In the genomic region with DNA sequence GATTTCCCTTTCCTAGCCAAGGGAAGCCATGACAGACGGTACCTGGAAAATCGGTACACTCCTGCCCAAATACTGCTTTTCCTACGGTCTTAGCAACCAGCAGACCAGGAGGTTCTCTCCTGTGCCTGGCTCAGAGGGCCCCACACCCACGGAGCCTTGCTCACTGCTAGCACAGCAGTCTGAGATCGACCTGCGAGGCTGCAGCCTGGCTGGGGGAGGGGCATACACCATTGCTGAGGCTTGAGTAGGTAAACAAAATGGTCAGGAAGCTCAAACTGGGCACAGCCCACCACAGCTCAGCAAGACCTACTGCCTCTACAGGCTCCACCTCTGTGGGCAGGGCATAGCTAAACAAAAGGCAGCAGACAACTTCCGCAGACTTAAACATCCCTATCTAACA, we compare ENCODE assay signal across 20 cellular contexts. TPM values are rescaled to one million over a fixed set of nuclear protein-coding genes. Genes with fewer than 3 reads are reported as not detected.
DNase-seq lines count a peak whose midpoint lies in the region; ATAC-seq, FAIRE-seq and TF ChIP-seq lines count a peak whose summit lies in the region.
"Had no signal": no experiment of that assay in that cellular context is flagged by ENCODE, and none has a peak within 500 bp of the region (broad histone marks: within the 10 kb centered on the region; RNA-seq: fewer than 3 reads in every experiment).

No MANE protein-coding gene starts in this region.

- H4K8ac ChIP-seq in H9 (replicated peaks; ENCODE audit: insufficient read length, low read depth, low read length) (no peak overlapping the region), H1 (ENCODE audit: extremely low read depth, insufficient read depth, low read length) (no peak overlapping the region)

- H3K79me1 ChIP-seq in H9 (ENCODE audit: insufficient read depth, low read depth, low read length, poor library complexity, severe bottlenecking) (no peaks in the 10 kb centered on the region), H1 (ENCODE audit: low read depth, low read length) (no peaks in the 10 kb centered on the region)

- no peak overlapping the region for H3T11ph ChIP-seq in H9 (ENCODE audit: low read length)

- peak; percentile 40 for DNase-seq in NCI-H748 (lab: John Stamatoyannopoulos, UW; ENCODE audit: unreplicated experiment)
- DNase-seq in NCI-H748 treated with DMSO at 0.1 percent for 48 hours (lab: John Stamatoyannopoulos, UW), result no peak
- DNase-seq in H9, result peak; percentile 76
- no peak for DNase-seq in H1 (ENCODE audit: low read depth in 1 of 2, low spot score in 2 of 2)
- DNase-seq in kidney, result peak; percentile 45
- DNase-seq in activated CD4-positive, alpha-beta T cell treated with anti-CD3 and anti-CD28 coated beads, Interleukin-2, amount 10 ng/mL, durations not matched to agents 24 days and 14 days, result no peak
- DNase-seq in DMS114 treated with DMSO at 0.1 percent for 48 hours (lab: John Stamatoyannopoulos, UW; ENCODE audit: unreplicated experiment), result no peak
- DNase-seq: CD8-positive, alpha-beta T cell; COR-L47; DND-41; GF-D8; GOT3 had no signal

- CTCF ChIA-PET in H1 (lab: Charles Lee; ENCODE audit: partially characterized antibody), result interaction anchor here (0.6 to 2.2 kb wide), 10 partner anchors 10 to 612 kb away, joined by 3 to 11 read pairs (median 3); no protein-coding TSS in a partner anchor

- H3K79me2 ChIP-seq in H9 (ENCODE audit: insufficient read depth, low read length) (no peaks in the 10 kb centered on the region), H1 (ENCODE audit: control insufficient read depth in 1 of 2, insufficient read depth in 2 of 2, low read length in 2 of 2) (no peaks in the 10 kb centered on the region)

- no peak for TF ChIP-seq POLR2A in H1 (IDR thresholded peaks at IDR 0.05; ENCODE audit: control extremely low read depth in 1 of 2, low read depth in 2 of 2, low read length in 2 of 2)

- no CpG with 5 or more reads among the region's 7 CpGs for WGBS in H9 (ENCODE audit: extremely low coverage, insufficient read length, low lambda C conversion rate)
- 89% methylated on average over 7 of the region's 7 CpGs; no CpG with 5 or more reads in 1 of the 2 experiments for WGBS in H1 (ENCODE audit: extremely low coverage in 1 of 2, insufficient coverage in 1 of 2, insufficient read length in 1 of 2, insufficient replicate concordance in 2 of 2, low coverage in 1 of 2, low lambda C conversion rate in 2 of 2, missing lambda C conversion rate in 1 of 2), 2 experiments

- H3K27me3 ChIP-seq in H9 (ENCODE audit: insufficient read depth, low read length) (no peaks in the 10 kb centered on the region), H1 (replicated peaks in 1 of 4; ENCODE audit: control insufficient read depth in 3 of 4, extremely low read depth in 1 of 4, insufficient read depth in 3 of 4, low read length in 3 of 4) (no peaks in the 10 kb centered on the region)

- H3K23me2 ChIP-seq in H9 (ENCODE audit: insufficient read length, low read depth, low read length, poor library complexity, severe bottlenecking) (no peaks in the 10 kb centered on the region), H1 (ENCODE audit: low read depth, low read length) (no peaks in the 10 kb centered on the region)

- POLR2A ChIA-PET in H1 (lab: Charles Lee; ENCODE audit: partially characterized antibody), result interaction anchor here (1.7 kb wide), 1 partner anchor 18 kb away, joined by 4 read pairs; no protein-coding TSS in a partner anchor

- H3K36me3 Mint-ChIP-seq in H9 (ENCODE audit: insufficient read depth in 1 of 3, low read depth in 3 of 3), result peaks cover 0 to 4% (median 0%) of the 10 kb centered on the region in 3 experiments; a peak in 2 of 7 replicates
- H3K36me3 Mint-ChIP-seq in activated CD4-positive, alpha-beta T cell treated with anti-CD3 and anti-CD28 coated beads, Interleukin-2, amount 10 ng/mL, durations not matched to agents 24 days and 14 days (ENCODE audit: low read depth), result no peaks in the 10 kb centered on the region
- H3K36me3 Mint-ChIP-seq: CD14-positive monocyte; CD8-positive, alpha-beta T cell had no signal

- H2BK120ac ChIP-seq in H9 (ENCODE audit: low read depth, low read length, poor library complexity, severe bottlenecking) (no peak overlapping the region), H1 (replicated peaks; ENCODE audit: low read depth, low read length) (no peak overlapping the region)

- H3K4me1 Mint-ChIP-seq in H9, result peaks cover 2 to 11% of the 10 kb centered on the region in 2 experiments; a peak in 3 of 4 replicates
- H3K4me1 Mint-ChIP-seq in activated CD4-positive, alpha-beta T cell treated with anti-CD3 and anti-CD28 coated beads, Interleukin-2, amount 10 ng/mL, durations not matched to agents 24 days and 14 days, result no peaks in the 10 kb centered on the region

- no peak overlapping the region for H4K91ac ChIP-seq in H9 (ENCODE audit: insufficient read length, low read depth, low read length)
- H4K91ac ChIP-seq in H1 (replicated peaks; ENCODE audit: insufficient read length, low read length), result no peak overlapping the region

- no peak overlapping the region for H3K27ac Mint-ChIP-seq in H9
- H3K27ac Mint-ChIP-seq in activated CD4-positive, alpha-beta T cell treated with anti-CD3 and anti-CD28 coated beads, Interleukin-2, amount 10 ng/mL, durations not matched to agents 24 days and 14 days, result no peak overlapping the region
- H3K27ac Mint-ChIP-seq: CD14-positive monocyte; CD8-positive, alpha-beta T cell had no signal

- H3K4ac ChIP-seq in H9 (ENCODE audit: low read depth, low read length) (no peak overlapping the region), H1 (replicated peaks; ENCODE audit: insufficient read length, low read depth, low read length) (no peak overlapping the region)

- TF ChIP-seq EP300 in H1 (IDR thresholded peaks at IDR 0.05; ENCODE audit: borderline replicate concordance in 1 of 2, low read depth in 2 of 2, low read length in 2 of 2), result no peak

- no peak for TF ChIP-seq RAD21 in H1 (IDR thresholded peaks at IDR 0.05 in 1 of 2, conservative IDR thresholded peaks at IDR 0.05 in 1 of 2; ENCODE audit: low read depth in 2 of 2, low read length in 2 of 2)

- no peak overlapping the region for H3K4me2 ChIP-seq in H9 (ENCODE audit: insufficient read depth, insufficient read length, low read length)
- no peak overlapping the region for H3K4me2 ChIP-seq in H1 (ENCODE audit: insufficient read depth in 1 of 2, low read depth in 2 of 2, low read length in 2 of 2)

- H2BK15ac ChIP-seq in H9 (ENCODE audit: low read depth, low read length) (no peak overlapping the region), H1 (ENCODE audit: low read length) (0 out of 2 replicates have a peak overlapping the region, but pooled peaks have one; percentile 29)

- H3K27me3 Mint-ChIP-seq in H9 (ENCODE audit: low read depth), result peaks cover 51% of the 10 kb centered on the region
- H3K27me3 Mint-ChIP-seq in activated CD4-positive, alpha-beta T cell treated with anti-CD3 and anti-CD28 coated beads, Interleukin-2, amount 10 ng/mL, durations not matched to agents 24 days and 14 days, result peaks cover 12% of the 10 kb centered on the region

- FAIRE-seq in H1 (lab: Jason Lieb, UNC) (no peak), kidney (lab: Jason Lieb, UNC) (no peak)
- FAIRE-seq: D721Med had no signal

- intact Hi-C loops in kidney (cut with DNase I), result no loop called here
- intact Hi-C loops in activated CD4-positive, alpha-beta T cell treated with anti-CD3 and anti-CD28 coated beads, Interleukin-2, amount 10 ng/mL, durations not matched to agents 24 days and 14 days (cut with micrococcal nuclease), result no loop called here

- no peak overlapping the region for H3K4me3 Mint-ChIP-seq in H9
- no peak overlapping the region for H3K4me3 Mint-ChIP-seq in activated CD4-positive, alpha-beta T cell treated with anti-CD3 and anti-CD28 coated beads, Interleukin-2, amount 10 ng/mL, durations not matched to agents 24 days and 14 days
- H3K4me3 Mint-ChIP-seq: CD8-positive, alpha-beta T cell had no signal

- H2AK5ac ChIP-seq in H9 (ENCODE audit: insufficient read length, low read length) (no peak overlapping the region), H1 (ENCODE audit: low read depth, low read length) (no peak overlapping the region)

- H3K9me3 ChIP-seq in H9 (ENCODE audit: control insufficient read depth, low read depth, low read length), result no peaks in the 10 kb centered on the region
- H3K9me3 ChIP-seq in H1 (ENCODE audit: insufficient read depth in 2 of 2, low read depth in 1 of 2, low read length in 1 of 2), result no peaks in the 10 kb centered on the region; a peak in 2 of 4 replicates
- no peaks in the 10 kb centered on the region for H3K9me3 ChIP-seq in kidney (ENCODE audit: control insufficient read depth in 1 of 2, low read length in 2 of 2)

- H3K4me1 ChIP-seq in H9 (ENCODE audit: insufficient read depth, low read length), result no peaks in the 10 kb centered on the region
- H3K4me1 ChIP-seq in H1 (replicated peaks in 1 of 4; ENCODE audit: control insufficient read depth in 3 of 4, insufficient read depth in 4 of 4, low read length in 3 of 4), result no peaks in the 10 kb centered on the region; a peak in 1 of 7 replicates
- H3K4me1 ChIP-seq in kidney (ENCODE audit: control insufficient read depth in 1 of 2, insufficient read depth in 1 of 2, low read depth in 1 of 2, low read length in 2 of 2), result no peaks in the 10 kb centered on the region

- H4K20me1 ChIP-seq in H9 (ENCODE audit: control insufficient read depth, insufficient read depth, insufficient read length) (no peaks in the 10 kb centered on the region), H1 (replicated peaks in 1 of 2; ENCODE audit: control insufficient read depth in 1 of 2, insufficient read depth in 2 of 2, low read length in 2 of 2) (no peaks in the 10 kb centered on the region)

- H3K14ac ChIP-seq in H9 (ENCODE audit: insufficient read depth, low read length) (peak overlapping the region; percentile 68), H1 (ENCODE audit: insufficient read length) (no peak overlapping the region)

- H3K4me3 ChIP-seq in H1 (ENCODE audit: extremely low read depth in 1 of 4, insufficient read depth in 2 of 4, low read depth in 3 of 4, low read length in 4 of 4) (no peak overlapping the region), kidney (ENCODE audit: low read length in 2 of 2) (no peak overlapping the region)

- H3K9ac ChIP-seq in H9 (ENCODE audit: extremely low read depth, insufficient read length, low read length), result no peak overlapping the region
- no peak overlapping the region for H3K9ac ChIP-seq in H1 (replicated peaks in 1 of 4; ENCODE audit: extremely low read depth in 1 of 4, low read depth in 3 of 4, low read length in 3 of 4)
- H3K9ac ChIP-seq in kidney (ENCODE audit: low read length in 2 of 2), result no peak overlapping the region

- H3K27ac ChIP-seq in H9 (ENCODE audit: insufficient read length, low read depth, low read length), result no peak overlapping the region
- H3K27ac ChIP-seq in H1 (ENCODE audit: low read depth, low read length), result no peak overlapping the region
- H3K27ac ChIP-seq in kidney (ENCODE audit: low read depth in 2 of 2, low read length in 2 of 2), result no peak overlapping the region
- H3K27ac ChIP-seq: 22Rv1, HL-60 had no signal

- ATAC-seq in GM18870 (IDR thresholded peaks at IDR 0.05; ENCODE audit: unreplicated experiment), result no peak
- ATAC-seq: CD8-positive, alpha-beta T cell; HCT116 had no signal

- TF ChIP-seq CTCF in H9 (conservative IDR thresholded peaks at IDR 0.05) (no peak), H1 (IDR thresholded peaks at IDR 0.05; ENCODE audit: control extremely low read depth in 1 of 3, insufficient read depth in 1 of 3, low read depth in 1 of 3, low read length in 3 of 3) (no peak), kidney (IDR thresholded peaks at IDR 0.05; ENCODE audit: borderline replicate concordance, extremely low read depth, insufficient read depth) (no peak)

- H3K18ac ChIP-seq in H9 (ENCODE audit: insufficient read length, low read depth, low read length) (no peak overlapping the region), H1 (ENCODE audit: extremely low read depth, low read length) (no peak overlapping the region; the same call in 1 of the 2 replicates)

- H3K9me3 Mint-ChIP-seq in H9, result peaks cover 5 to 14% of the 10 kb centered on the region in 2 experiments; a peak in 4 of 5 replicates
- peaks cover 3% of the 10 kb centered on the region for H3K9me3 Mint-ChIP-seq in activated CD4-positive, alpha-beta T cell treated with anti-CD3 and anti-CD28 coated beads, Interleukin-2, amount 10 ng/mL, durations not matched to agents 24 days and 14 days
- H3K9me3 Mint-ChIP-seq: CD8-positive, alpha-beta T cell had no signal

- H2BK12ac ChIP-seq in H9 (ENCODE audit: insufficient read length, low read depth, low read length) (no peak overlapping the region), H1 (ENCODE audit: low read depth, low read length) (no peak overlapping the region)

- H2BK20ac ChIP-seq in H9 (ENCODE audit: low read depth, low read length, poor library complexity, severe bottlenecking) (no peak overlapping the region), H1 (ENCODE audit: low read length) (no peak overlapping the region)

- H3K23ac ChIP-seq in H9 (ENCODE audit: insufficient read length, low read depth, low read length), result no peak overlapping the region
- no peak overlapping the region for H3K23ac ChIP-seq in H1 (ENCODE audit: insufficient read length)

- no peak overlapping the region for H3K56ac ChIP-seq in H9 (ENCODE audit: insufficient read length, low read depth, low read length)
- no peak overlapping the region for H3K56ac ChIP-seq in H1 (replicated peaks; ENCODE audit: insufficient read length, low read depth, low read length)

- no peak overlapping the region for H2BK5ac ChIP-seq in H9 (ENCODE audit: insufficient read length, low read length)
- H2BK5ac ChIP-seq in H1 (ENCODE audit: low read depth, low read length), result no peak overlapping the region

- H2AFZ ChIP-seq in H9 (ENCODE audit: low read length) (no peak overlapping the region), H1 (ENCODE audit: low read length) (peak overlapping the region; percentile 42; the same call in 1 of the 2 replicates)

- H4K5ac ChIP-seq in H9 (ENCODE audit: insufficient read length, low read depth, low read length), result no peak overlapping the region
- no peak overlapping the region for H4K5ac ChIP-seq in H1 (ENCODE audit: insufficient read length, low read depth, low read length)

- H3K36me3 ChIP-seq in H1 (ENCODE audit: control insufficient read depth in 2 of 4, insufficient read depth in 4 of 4, low read length in 3 of 4) (no peaks in the 10 kb centered on the region), kidney (ENCODE audit: control insufficient read depth in 1 of 2, insufficient read depth in 2 of 2, low read length in 2 of 2) (no peaks in the 10 kb centered on the region)

RNA-seq across cellular contexts. Expression of a gene that starts 6.8 kb away (rescaled TPM):
- total RNA-seq in H9 (2021) (not detected in 2 replicates), kidney (0.66 TPM)
- total RNA-seq in H1 (2021; fragmentation: NEBNext Ultra II Directional; extraction: Animal tissue kit (Norgen Biotek cat#: 25700)), result not detected in 2 replicates
- polyA plus RNA-seq in H1 (2011; rRNA removed) (not detected in 2 replicates), kidney (ENCODE audit: insufficient read depth, low read depth, low replicate concordance) (not detected)
- not detected for polyA plus RNA-seq in H1 (2011; cell fraction: cytosol; rRNA removed)
- polyA plus RNA-seq in H1 (2011; cell fraction: nucleus; rRNA removed), result not detected
- not detected in 4 replicates for polyA plus RNA-seq in H1 (2012, experiment 1 of 2)
- not detected for polyA plus RNA-seq in H1 (2012, experiment 2 of 2)
- polyA plus RNA-seq in H1 (2013, experiment 1 of 2), result not detected
- not detected for polyA plus RNA-seq in H1 (2013, experiment 2 of 2)
- polyA minus RNA-seq in H1 (2011; rRNA and poly(A)+ RNA removed), result not detected in 2 replicates
- polyA minus RNA-seq in H1 (2011; cell fraction: cytosol; rRNA and poly(A)+ RNA removed), result not detected
- polyA minus RNA-seq in H1 (2011; cell fraction: nucleus; rRNA and poly(A)+ RNA removed), result not detected
- not detected in 2 replicates for total RNA-seq in activated CD4-positive, alpha-beta T cell treated with anti-CD3 and anti-CD28 coated beads, Interleukin-2, amount 10 ng/mL, durations not matched to agents 24 days and 14 days
- total RNA-seq: CD8-positive, alpha-beta T cell had no signal
- polyA plus RNA-seq: BJ, CD14-positive monocyte had no signal

RNA-seq across cellular contexts. Expression of a gene that starts 22.0 kb away (rescaled TPM):
- total RNA-seq in H9 (2021), result not detected in 2 replicates
- not detected in 2 replicates for total RNA-seq in H1 (2021; fragmentation: NEBNext Ultra II Directional; extraction: Animal tissue kit (Norgen Biotek cat#: 25700))
- polyA plus RNA-seq in H1 (2011; rRNA removed), result not detected in 2 replicates
- 0.04 TPM for polyA plus RNA-seq in H1 (2011; cell fraction: cytosol; rRNA removed)
- not detected for polyA plus RNA-seq in H1 (2011; cell fraction: nucleus; rRNA removed)
- polyA plus RNA-seq in H1 (2012, experiment 1 of 2), result not detected in 4 replicates
- polyA plus RNA-seq in H1 (2012, experiment 2 of 2), result not detected
- polyA plus RNA-seq in H1 (2013, experiment 1 of 2), result not detected
- not detected for polyA plus RNA-seq in H1 (2013, experiment 2 of 2)
- polyA minus RNA-seq in H1 (2011; rRNA and poly(A)+ RNA removed), result not detected in 2 replicates
- polyA minus RNA-seq in H1 (2011; cell fraction: cytosol; rRNA and poly(A)+ RNA removed), result not detected
- not detected for polyA minus RNA-seq in H1 (2011; cell fraction: nucleus; rRNA and poly(A)+ RNA removed)
- 0.72 TPM for total RNA-seq in kidney
- polyA plus RNA-seq in kidney (ENCODE audit: insufficient read depth, low read depth, low replicate concordance), result not detected
- total RNA-seq in activated CD4-positive, alpha-beta T cell treated with anti-CD3 and anti-CD28 coated beads, Interleukin-2, amount 10 ng/mL, durations not matched to agents 24 days and 14 days, result not detected in 2 replicates
- total RNA-seq: CD8-positive, alpha-beta T cell had no signal
- polyA plus RNA-seq: BJ had no signal

RNA-seq across cellular contexts. Expression of a gene that starts 52.0 kb away (rescaled TPM):
- total RNA-seq in H9 (2021) (not detected in 2 replicates), kidney (not detected)
- total RNA-seq in H1 (2021; fragmentation: NEBNext Ultra II Directional; extraction: Animal tissue kit (Norgen Biotek cat#: 25700)), result not detected in 2 replicates
- polyA plus RNA-seq in H1 (2011; rRNA removed) (not detected in 2 replicates), kidney (ENCODE audit: insufficient read depth, low read depth, low replicate concordance) (not detected)
- polyA plus RNA-seq in H1 (2011; cell fraction: cytosol; rRNA removed), result not detected
- not detected for polyA plus RNA-seq in H1 (2011; cell fraction: nucleus; rRNA removed)
- not detected in 4 replicates for polyA plus RNA-seq in H1 (2012, experiment 1 of 2)
- not detected for polyA plus RNA-seq in H1 (2012, experiment 2 of 2)
- not detected for polyA plus RNA-seq in H1 (2013, experiment 1 of 2)
- not detected for polyA plus RNA-seq in H1 (2013, experiment 2 of 2)
- not detected in 2 replicates for polyA minus RNA-seq in H1 (2011; rRNA and poly(A)+ RNA removed)
- not detected for polyA minus RNA-seq in H1 (2011; cell fraction: cytosol; rRNA and poly(A)+ RNA removed)
- not detected for polyA minus RNA-seq in H1 (2011; cell fraction: nucleus; rRNA and poly(A)+ RNA removed)
- not detected in 2 replicates for total RNA-seq in activated CD4-positive, alpha-beta T cell treated with anti-CD3 and anti-CD28 coated beads, Interleukin-2, amount 10 ng/mL, durations not matched to agents 24 days and 14 days
- total RNA-seq: A673; CD8-positive, alpha-beta T cell had no signal
- polyA plus RNA-seq: BJ, CD14-positive monocyte had no signal

RNA-seq across cellular contexts. Expression of a gene that starts 58.0 kb away (rescaled TPM):
- not detected in 2 replicates for total RNA-seq in H9 (2021)
- total RNA-seq in H1 (2021; fragmentation: NEBNext Ultra II Directional; extraction: Animal tissue kit (Norgen Biotek cat#: 25700)), result not detected in 2 replicates
- not detected in 2 replicates for polyA plus RNA-seq in H1 (2011; rRNA removed)
- polyA plus RNA-seq in H1 (2011; cell fraction: cytosol; rRNA removed), result 0.04 TPM
- 0.14 TPM for polyA plus RNA-seq in H1 (2011; cell fraction: nucleus; rRNA removed)
- polyA plus RNA-seq in H1 (2012, experiment 1 of 2), result not detected in 4 replicates
- polyA plus RNA-seq in H1 (2012, experiment 2 of 2), result not detected
- not detected for polyA plus RNA-seq in H1 (2013, experiment 1 of 2)
- not detected for polyA plus RNA-seq in H1 (2013, experiment 2 of 2)
- not detected in 2 replicates for polyA minus RNA-seq in H1 (2011; rRNA and poly(A)+ RNA removed)
- not detected for polyA minus RNA-seq in H1 (2011; cell fraction: cytosol; rRNA and poly(A)+ RNA removed)
- polyA minus RNA-seq in H1 (2011; cell fraction: nucleus; rRNA and poly(A)+ RNA removed), result not detected
- total RNA-seq in kidney, result 2.6 TPM
- 0.71 TPM for polyA plus RNA-seq in kidney (ENCODE audit: insufficient read depth, low read depth, low replicate concordance)
- total RNA-seq in activated CD4-positive, alpha-beta T cell treated with anti-CD3 and anti-CD28 coated beads, Interleukin-2, amount 10 ng/mL, durations not matched to agents 24 days and 14 days, result not detected in 2 replicates
- total RNA-seq: CD8-positive, alpha-beta T cell had no signal
- polyA plus RNA-seq: CD14-positive monocyte had no signal

Comparison
In these comparisons a context has a peak if more than half of its experiments do, and no peak if none do; other contexts are left out.
1. DNase-seq: peak in NCI-H748 (single experiment), H9 (single experiment) and kidney (single experiment); none in NCI-H748 treated with DMSO at 0.1 percent for 48 hours (single experiment), H1 (0 of 2), activated CD4-positive, alpha-beta T cell treated with anti-CD3 and anti-CD28 coated beads, Interleukin-2, amount 10 ng/mL, durations not matched to agents 24 days and 14 days (single experiment) and DMS114 treated with DMSO at 0.1 percent for 48 hours (single experiment).